Comparison of ENCODE assay signal across 9 cellular contexts in the genomic region with DNA sequence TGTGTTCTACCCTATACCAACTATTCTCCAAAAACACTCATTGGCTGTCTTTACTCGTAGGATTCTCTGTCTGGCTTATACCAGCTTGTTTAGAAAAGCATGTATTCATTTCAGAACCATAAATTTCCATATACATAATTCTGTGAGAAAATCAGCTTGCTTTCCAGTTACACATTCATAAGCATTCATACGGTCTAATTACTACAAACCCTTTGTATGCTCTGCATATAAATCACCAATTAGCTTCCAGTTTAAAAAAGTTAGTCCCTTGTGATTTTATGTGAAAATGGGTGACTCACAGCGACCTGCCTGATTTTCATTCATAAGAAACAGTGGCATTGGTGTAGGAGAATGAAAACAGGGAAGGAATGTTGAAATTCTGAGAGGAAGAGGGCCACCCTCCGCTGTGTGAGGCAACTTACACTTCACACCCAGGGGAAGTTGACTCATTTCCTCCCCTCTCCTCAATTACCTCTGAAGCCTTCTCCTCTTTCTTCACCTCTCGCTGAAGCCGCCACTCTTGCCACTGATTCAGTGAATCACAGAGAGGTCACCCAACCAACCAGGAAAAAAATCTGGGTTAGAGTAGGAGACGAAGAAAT.
DNase-seq lines count a peak whose midpoint lies in the region; ATAC-seq, FAIRE-seq and TF ChIP-seq lines count a peak whose summit lies in the region.
"Had no signal": no experiment of that assay in that cellular context is flagged by ENCODE, and none has a peak within 500 bp of the region (broad histone marks: within the 10 kb centered on the region; RNA-seq: fewer than 3 reads in every experiment).

No MANE protein-coding gene starts in this region.

- peaks cover 0 to 11% (median 5%) of the 10 kb centered on the region in 7 donors for H3K9me3 Mint-ChIP-seq in CD14-positive monocyte
- H3K9me3 Mint-ChIP-seq in activated T-cell treated with anti-CD3 and anti-CD28 coated beads, Interleukin-2, amount 50 U/mL, for 72 hours, result peaks cover 3 to 4% of the 10 kb centered on the region in 2 donors

- no peaks in the 10 kb centered on the region for H3K36me3 Mint-ChIP-seq in CD14-positive monocyte
- peaks cover 0 to 2% of the 10 kb centered on the region in 2 donors for H3K36me3 Mint-ChIP-seq in activated T-cell treated with anti-CD3 and anti-CD28 coated beads, Interleukin-2, amount 50 U/mL, for 72 hours (ENCODE audit: insufficient read depth in 2 of 2)

- no peak for TF ChIP-seq CTCF in CD14-positive monocyte (IDR thresholded peaks at IDR 0.05)

- FAIRE-seq in GM19239 (lab: Jason Lieb, UNC), result no peak
- FAIRE-seq: colon had no signal

- intact Hi-C loops in CD14-positive monocyte (cut with micrococcal nuclease), result loop anchor here in 1 of 2 donors (5.0 kb wide), 1 partner anchor 44 kb away; no protein-coding TSS in a partner anchor

- peaks cover 39% of the 10 kb centered on the region for H3K4me1 Mint-ChIP-seq in CD14-positive monocyte
- peaks cover 17% of the 10 kb centered on the region for H3K4me1 Mint-ChIP-seq in activated T-cell treated with anti-CD3 and anti-CD28 coated beads, Interleukin-2, amount 50 U/mL, for 72 hours (ENCODE audit: low read depth)

- peaks cover 2 to 13% (median 3%) of the 10 kb centered on the region in 3 donors for H3K27me3 Mint-ChIP-seq in CD14-positive monocyte (ENCODE audit: low read depth in 3 of 3)
- H3K27me3 Mint-ChIP-seq in activated T-cell treated with anti-CD3 and anti-CD28 coated beads, Interleukin-2, amount 50 U/mL, for 72 hours (ENCODE audit: low read depth), result peaks cover 41% of the 10 kb centered on the region

- DNase-seq in CD14-positive monocyte (ENCODE audit: low spot score), result peak; percentile 87
- peak; percentile 49 for DNase-seq in KG1 (lab: John Stamatoyannopoulos, UW)
- DNase-seq in activated T-cell treated with anti-CD3 and anti-CD28 coated beads, Interleukin-2, amount 50 U/mL, for 72 hours, result peak; percentile 17 to 37
- DNase-seq in islet precursor cell, result peak; percentile 83
- DNase-seq in GM19239 (ENCODE audit: insufficient read length, low spot score), result no peak
- DNase-seq in COLO668 (lab: John Stamatoyannopoulos, UW; ENCODE audit: unreplicated experiment), result no peak
- DNase-seq in NCI-H524 (lab: John Stamatoyannopoulos, UW), result no peak

- peak overlapping the region; percentile 76 to 93 (median 91) for H3K27ac Mint-ChIP-seq in CD14-positive monocyte
- H3K27ac Mint-ChIP-seq in activated T-cell treated with anti-CD3 and anti-CD28 coated beads, Interleukin-2, amount 50 U/mL, for 72 hours, result no peak overlapping the region

- ATAC-seq in activated T-cell treated with anti-CD3 and anti-CD28 coated beads, Interleukin-2, amount 50 U/mL, for 72 hours (replicated peaks in 1 of 2), result peak; percentile 85 to 86
- no peak for ATAC-seq in GM21576 (IDR thresholded peaks at IDR 0.05; ENCODE audit: unreplicated experiment)

- peak overlapping the region in 1 of 2 donors; percentile 33 for H3K4me3 Mint-ChIP-seq in CD14-positive monocyte
- peak overlapping the region in 1 of 2 donors; percentile 6 for H3K4me3 Mint-ChIP-seq in activated T-cell treated with anti-CD3 and anti-CD28 coated beads, Interleukin-2, amount 50 U/mL, for 72 hours

Comparison
In these comparisons a context has a peak if more than half of its experiments do, and no peak if none do; other contexts are left out.
1. DNase-seq: peak in CD14-positive monocyte (single experiment), KG1 (single experiment), activated T-cell treated with anti-CD3 and anti-CD28 coated beads, Interleukin-2, amount 50 U/mL, for 72 hours (2 of 2) and islet precursor cell (single experiment); none in GM19239 (single experiment), COLO668 (single experiment) and NCI-H524 (0 of 2).